Comparison of ENCODE assay signal across 8 cellular contexts in the genomic region with DNA sequence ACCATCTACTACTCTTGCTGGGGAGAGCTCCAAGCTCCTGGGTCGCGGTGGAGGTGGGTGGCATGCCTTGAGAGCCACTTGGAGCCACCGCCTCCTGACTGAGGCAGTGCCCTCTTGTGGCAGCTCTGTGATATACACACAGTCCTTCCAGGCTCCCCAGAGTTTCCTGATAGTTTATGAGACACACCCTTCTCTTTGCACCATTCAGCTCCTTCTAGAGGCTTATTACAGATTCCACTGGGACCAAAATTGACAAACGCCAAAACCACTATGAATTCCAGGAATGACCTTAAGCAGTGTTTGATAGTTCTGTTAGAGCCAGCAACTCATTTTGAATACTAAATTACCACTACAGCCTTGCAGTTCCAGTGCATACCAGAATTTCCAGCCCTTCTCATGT.
A peak's percentile ranks its signal among the peaks of the same experiment; 100 is the strongest.
DNase-seq lines count a peak whose midpoint lies in the region; ATAC-seq and TF ChIP-seq lines count a peak whose summit lies in the region.

No MANE protein-coding gene starts in this region.

- H2BK15ac ChIP-seq in mesendoderm (replicated peaks; ENCODE audit: low read depth) = no peak overlapping the region

- no peak overlapping the region for H3K4me2 ChIP-seq in mesendoderm (ENCODE audit: low read length)

- H3K79me2 ChIP-seq in mesendoderm (ENCODE audit: control insufficient read depth, insufficient read depth, low read length) = no peaks in the 10 kb centered on the region

- H3K36me3 ChIP-seq in mesendoderm (ENCODE audit: control insufficient read depth, insufficient read depth, low read length) = no peaks in the 10 kb centered on the region
- H3K36me3 ChIP-seq in thoracic aorta = no peaks in the 10 kb centered on the region

- H3K79me1 ChIP-seq in mesendoderm (ENCODE audit: low read length) = no peaks in the 10 kb centered on the region

- WGBS in mesendoderm (ENCODE audit: extremely low coverage, insufficient coverage, low lambda C conversion rate) = no CpG with 5 or more reads among the region's 4 CpGs

- no peak overlapping the region for H3K27ac ChIP-seq in mesendoderm (ENCODE audit: low read depth, low read length)
- H3K27ac ChIP-seq in thoracic aorta = no peak overlapping the region

- no peak overlapping the region for H2BK5ac ChIP-seq in mesendoderm (ENCODE audit: low read length)

- H3K4ac ChIP-seq in mesendoderm (ENCODE audit: low read depth, low read length) = no peak overlapping the region

- TF ChIP-seq CTCF in LNCaP clone FGC (IDR thresholded peaks at IDR 0.05; ENCODE audit: control insufficient read depth, extremely low read depth, insufficient read depth) (peak; percentile 82), thoracic aorta (IDR thresholded peaks at IDR 0.05) (peak; percentile 80)

- no peak overlapping the region for H3K56ac ChIP-seq in mesendoderm (ENCODE audit: low read length)

- no peak overlapping the region for H3K23ac ChIP-seq in mesendoderm (ENCODE audit: low read length)

- H3K27me3 ChIP-seq in mesendoderm (ENCODE audit: insufficient read depth, low read length, poor library complexity) (no peaks in the 10 kb centered on the region), thoracic aorta (replicated peaks; ENCODE audit: insufficient read depth) (no peaks in the 10 kb centered on the region)

- H4K5ac ChIP-seq in mesendoderm (ENCODE audit: low read length) = no peak overlapping the region

- no peaks in the 10 kb centered on the region for H3K9me3 ChIP-seq in thoracic aorta

- H2BK120ac ChIP-seq in mesendoderm (ENCODE audit: low read depth, low read length) = no peak overlapping the region

- H3K18ac ChIP-seq in mesendoderm (ENCODE audit: low read length) = no peak overlapping the region

- peak; percentile 12 for DNase-seq in NK-92 treated with Interleukin-12 subunit alpha and Interleukin-12 subunit beta, amount 100 ng/mL, for 24 hours (lab: John Stamatoyannopoulos, UW)
- DNase-seq in NK-92 (lab: John Stamatoyannopoulos, UW; ENCODE audit: unreplicated experiment) = no peak
- peak; percentile 15 for DNase-seq in LNCaP clone FGC (ENCODE audit: low read depth)
- peak; percentile 23 for DNase-seq in SKM-1 treated with dmso at 0.1 percent for 144 hours (lab: John Stamatoyannopoulos, UW; ENCODE audit: unreplicated experiment)
- DNase-seq in dermis microvascular lymphatic vessel endothelial cell (ENCODE audit: low read depth in 2 of 2) = peak; percentile 9 to 62
- peak; percentile 80 for DNase-seq in mesendoderm
- no peak for DNase-seq in thoracic aorta (ENCODE audit: low spot score)

- H4K8ac ChIP-seq in mesendoderm (ENCODE audit: low read depth, low read length) = no peak overlapping the region

- H3K4me3 ChIP-seq in LNCaP clone FGC (ENCODE audit: low read depth, low read length) = no peak overlapping the region
- no peak overlapping the region for H3K4me3 ChIP-seq in mesendoderm (ENCODE audit: low read length)
- no peak overlapping the region for H3K4me3 ChIP-seq in thoracic aorta

- H3K4me1 ChIP-seq in mesendoderm (ENCODE audit: control insufficient read depth, low read depth, low read length) = no peaks in the 10 kb centered on the region
- no peaks in the 10 kb centered on the region for H3K4me1 ChIP-seq in thoracic aorta (ENCODE audit: control insufficient read depth in 1 of 2, low read depth in 2 of 2)

- H3K9ac ChIP-seq in mesendoderm (ENCODE audit: low read length) = no peak overlapping the region

- H2AK5ac ChIP-seq in mesendoderm (ENCODE audit: low read length) = no peak overlapping the region

- ATAC-seq in GM21723 (IDR thresholded peaks at IDR 0.05; ENCODE audit: unreplicated experiment) (peak; percentile 72), thoracic aorta (ENCODE audit: insufficient number of reproducible peaks, low FRiP score, low read depth) (no peak)

Comparison
In these comparisons a context has a peak if more than half of its experiments do, and no peak if none do; other contexts are left out.
1. DNase-seq: peak in NK-92 treated with Interleukin-12 subunit alpha and Interleukin-12 subunit beta, amount 100 ng/mL, for 24 hours (single experiment), LNCaP clone FGC (single experiment), SKM-1 treated with dmso at 0.1 percent for 144 hours (single experiment), dermis microvascular lymphatic vessel endothelial cell (2 of 2) and mesendoderm (single experiment); none in NK-92 (single experiment) and thoracic aorta (single experiment).